In genomic region chr1:117093091-117093534, GRCh38 we compare ENCODE assay signal across 1 cellular context.
A peak's percentile ranks its signal among the peaks of the same experiment; 100 is the strongest.
TF ChIP-seq lines count a peak whose summit lies in the region.

No MANE protein-coding gene starts in this region.

TF ChIP-seq in endothelial cell of umbilical vein, 7 proteins besides CTCF, POLR2A, EP300 and RAD21 (continued from another document):
- TF ChIP-seq, protein P1, sequence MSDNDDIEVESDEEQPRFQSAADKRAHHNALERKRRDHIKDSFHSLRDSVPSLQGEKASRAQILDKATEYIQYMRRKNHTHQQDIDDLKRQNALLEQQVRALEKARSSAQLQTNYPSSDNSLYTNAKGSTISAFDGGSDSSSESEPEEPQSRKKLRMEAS (IDR thresholded peaks at IDR 0.05; ENCODE audit: insufficient read depth, insufficient read length): peak; percentile 71
- TF ChIP-seq POLR2AphosphoS5 (IDR thresholded peaks at IDR 0.05; ENCODE audit: insufficient read depth, low read depth, low read length) (peak; percentile 49), FOS (IDR thresholded peaks at IDR 0.05; ENCODE audit: borderline replicate concordance, insufficient read depth, low read length) (peak; percentile 80), EZH2 (IDR thresholded peaks at IDR 0.05; ENCODE audit: borderline replicate concordance, low read depth, low read length, severe bottlenecking) (no peak)
